In the genomic region with DNA sequence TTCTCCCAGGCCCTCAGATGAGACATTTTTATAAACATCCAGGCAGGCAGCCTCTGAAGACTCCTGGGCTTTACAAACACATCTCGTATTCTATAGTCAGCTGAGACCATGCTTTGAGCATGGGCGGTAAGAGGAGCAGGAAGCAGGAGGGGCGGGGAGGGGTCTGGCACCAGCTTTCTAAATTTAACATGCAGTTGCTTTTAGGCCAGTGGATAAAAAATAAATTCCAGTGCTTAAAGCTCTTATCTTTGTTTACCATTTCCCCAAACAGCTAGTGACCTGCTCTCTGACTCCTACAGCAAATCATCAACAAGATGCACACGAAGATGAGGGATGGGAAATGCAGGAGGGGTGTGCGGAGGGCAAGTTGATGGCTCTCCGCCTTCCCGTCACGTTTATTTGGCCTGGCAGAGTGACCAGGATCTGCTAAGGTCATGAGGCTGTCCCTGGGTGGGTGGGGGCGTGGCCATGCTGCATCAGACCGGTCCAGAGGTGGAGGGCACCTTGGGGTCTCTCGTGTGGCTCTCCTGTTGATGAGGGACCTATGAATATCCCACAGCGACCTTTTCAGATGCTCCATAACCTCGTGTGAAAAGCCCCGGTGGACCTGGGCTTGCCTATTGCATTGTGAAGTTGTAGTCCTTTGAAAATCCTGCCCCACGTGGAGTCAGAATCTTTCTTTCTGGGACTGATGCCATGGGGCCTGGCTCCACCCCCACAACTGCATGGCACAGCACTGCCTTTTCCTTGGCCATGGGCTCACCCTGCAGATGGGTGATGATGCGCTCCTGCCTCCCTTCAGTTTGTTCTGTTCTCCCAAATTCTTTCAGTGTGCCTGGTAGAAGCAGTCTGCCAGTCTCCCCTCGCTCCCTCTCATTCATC, we compare ENCODE assay signal across 12 cellular contexts.
DNase-seq lines count a peak whose midpoint lies in the region; ATAC-seq lines count a peak whose summit lies in the region.
"Had no signal": no experiment of that assay in that cellular context is flagged by ENCODE, and none has a peak within 500 bp of the region (broad histone marks: within the 10 kb centered on the region; RNA-seq: fewer than 3 reads in every experiment).

No MANE protein-coding gene starts in this region.

- no peak for ATAC-seq in GM18907 (IDR thresholded peaks at IDR 0.05; ENCODE audit: unreplicated experiment)
- no peak for ATAC-seq in HG03354 (IDR thresholded peaks at IDR 0.05; ENCODE audit: poor library complexity, severe bottlenecking, unreplicated experiment)
- ATAC-seq: activated naive CD8-positive, alpha-beta T cell treated with anti-CD3 and anti-CD28 coated beads, Interleukin-2, amount 50 U/mL, for 24 hours had no signal

- peak; percentile 63 for DNase-seq in DMS 273 (lab: John Stamatoyannopoulos, UW; ENCODE audit: unreplicated experiment)
- no peak for DNase-seq in DMS 273 treated with DMSO at 0.1 percent for 48 hours (lab: John Stamatoyannopoulos, UW)
- DNase-seq in brain pericyte (ENCODE audit: low read depth, low spot score): peak; percentile 27
- DNase-seq in inferior parietal cortex (ENCODE audit: extremely low spot score): peak; percentile 78
- peak; percentile 90 for DNase-seq in superior temporal gyrus (ENCODE audit: extremely low spot score)
- DNase-seq in CD1c-positive myeloid dendritic cell (ENCODE audit: extremely low spot score): no peak
- DNase-seq: activated CD4-positive, alpha-beta T cell treated with anti-CD3 and anti-CD28 coated beads, Interleukin-2, amount 50 U/mL, for 1 hour; activated naive CD8-positive, alpha-beta T cell treated with anti-CD3 and anti-CD28 coated beads, Interleukin-2, amount 50 U/mL, for 24 hours; NCI-H1048; SHP77 treated with DMSO at 0.1 percent for 48 hours had no signal

Comparison
In these comparisons a context has a peak if more than half of its experiments do, and no peak if none do; other contexts are left out.
1. DNase-seq: peak in DMS 273 (single experiment), brain pericyte (single experiment), inferior parietal cortex (single experiment) and superior temporal gyrus (single experiment); none in DMS 273 treated with DMSO at 0.1 percent for 48 hours (single experiment) and CD1c-positive myeloid dendritic cell (single experiment).